17 cellular contexts compared by ENCODE assay signal in genomic region chr1:1215266-1215676, GRCh38. TPM values are rescaled to one million over a fixed set of nuclear protein-coding genes. Genes with fewer than 3 reads are reported as not detected.
DNase-seq lines count a peak whose midpoint lies in the region; ATAC-seq, FAIRE-seq and TF ChIP-seq lines count a peak whose summit lies in the region.
"Had no signal": no experiment of that assay in that cellular context is flagged by ENCODE, and none has a peak within 500 bp of the region (broad histone marks: within the 10 kb centered on the region; RNA-seq: fewer than 3 reads in every experiment).

No MANE protein-coding gene starts in this region.

- no peak for DNase-seq in activated CD4-positive, alpha-beta T cell treated with anti-CD3 and anti-CD28 coated beads, Interleukin-2, amount 10 ng/mL, durations not matched to agents 7 days and 5 days
- DNase-seq in activated CD4-positive, alpha-beta T cell treated with anti-CD3 and anti-CD28 coated beads, Interleukin-2, amount 50 U/mL, for 4 hours, result no peak
- DNase-seq in GM12891 (ENCODE audit: insufficient read length, low spot score) (no peak), natural killer cell (no peak), tibial artery (no peak), SHP77 treated with DMSO at 0.1 percent for 48 hours (lab: John Stamatoyannopoulos, UW) (no peak)
- peak; percentile 48 for DNase-seq in activated T-helper 9 cell treated with anti-CD3 and anti-CD28 coated beads, Interleukin-2, amount 50 U/mL, for 16 hours (ENCODE audit: low read depth)
- DNase-seq: amygdala, COR-L47, ovary, SIG-M5, thyroid gland had no signal

- no peak for ATAC-seq in natural killer cell
- no peak for ATAC-seq in GM19395 (IDR thresholded peaks at IDR 0.05; ENCODE audit: unreplicated experiment)
- ATAC-seq: HCT116 had no signal

- H3K27me3 Mint-ChIP-seq in activated CD4-positive, alpha-beta T cell treated with anti-CD3 and anti-CD28 coated beads, Interleukin-2, amount 10 ng/mL, durations not matched to agents 7 days and 5 days, result no peaks in the 10 kb centered on the region
- H3K27me3 Mint-ChIP-seq in natural killer cell (ENCODE audit: low read depth in 2 of 2), result no peaks in the 10 kb centered on the region

- TF ChIP-seq POLR2A in GM12891 (IDR thresholded peaks at IDR 0.05; ENCODE audit: low read depth, low read length), result no peak

- intact Hi-C loops in natural killer cell (cut with micrococcal nuclease) (loop anchor here (2.0 kb wide), 1 partner anchor 16 kb away; no protein-coding TSS in a partner anchor), tibial artery (cut with DNase I; ENCODE audit: low total_unique reads) (no loop called here)

- TF ChIP-seq CTCF in natural killer cell (IDR thresholded peaks at IDR 0.05) (no peak), tibial artery (IDR thresholded peaks at IDR 0.05) (no peak)

- H3K4me3 ChIP-seq in tibial artery, result no peak overlapping the region
- H3K4me3 ChIP-seq: ovary, skin epidermis, thyroid gland had no signal

- peaks cover 23 to 50% (median 41%) of the 10 kb centered on the region in 3 donors for H3K36me3 ChIP-seq in tibial artery
- H3K36me3 ChIP-seq: ovary had no signal

- peak overlapping the region; percentile 76 for H3K27ac Mint-ChIP-seq in activated CD4-positive, alpha-beta T cell treated with anti-CD3 and anti-CD28 coated beads, Interleukin-2, amount 10 ng/mL, durations not matched to agents 7 days and 5 days
- peak overlapping the region; percentile 98 to 99 for H3K27ac Mint-ChIP-seq in natural killer cell

- CTCF ChIA-PET in activated CD4-positive, alpha-beta T cell treated with anti-CD3 and anti-CD28 coated beads, Interleukin-2, amount 10 ng/mL, durations not matched to agents 7 days and 5 days (lab: Charles Lee), result interaction anchor here (0.9 to 1.4 kb wide), 3 partner anchors 10 to 980 kb away, joined by 3 to 6 read pairs (median 3); partner anchors contain the start of gene FAAP20

- H3K36me3 Mint-ChIP-seq in activated CD4-positive, alpha-beta T cell treated with anti-CD3 and anti-CD28 coated beads, Interleukin-2, amount 10 ng/mL, durations not matched to agents 7 days and 5 days (ENCODE audit: low read depth), result peaks cover 19% of the 10 kb centered on the region
- H3K36me3 Mint-ChIP-seq in natural killer cell, result no peaks in the 10 kb centered on the region

- H3K27ac ChIP-seq in tibial artery, result no peak overlapping the region
- H3K27ac ChIP-seq: ovary, thyroid gland had no signal

- FAIRE-seq in GM12891 (lab: Jason Lieb, UNC), result no peak
- FAIRE-seq: A204.1, islet of Langerhans had no signal

- peaks cover 0 to 2% of the 10 kb centered on the region in 2 donors for H3K27me3 ChIP-seq in tibial artery
- H3K27me3 ChIP-seq: ovary, thyroid gland had no signal

- H3K4me3 Mint-ChIP-seq in activated CD4-positive, alpha-beta T cell treated with anti-CD3 and anti-CD28 coated beads, Interleukin-2, amount 10 ng/mL, durations not matched to agents 7 days and 5 days, result peak overlapping the region; percentile 34
- peak overlapping the region; percentile 37 for H3K4me3 Mint-ChIP-seq in natural killer cell

- POLR2A ChIA-PET in activated CD4-positive, alpha-beta T cell treated with anti-CD3 and anti-CD28 coated beads, Interleukin-2, amount 10 ng/mL, durations not matched to agents 7 days and 5 days (lab: Charles Lee), result no interaction called here

- H3K9me3 Mint-ChIP-seq in activated CD4-positive, alpha-beta T cell treated with anti-CD3 and anti-CD28 coated beads, Interleukin-2, amount 10 ng/mL, durations not matched to agents 7 days and 5 days, result no peaks in the 10 kb centered on the region
- no peaks in the 10 kb centered on the region for H3K9me3 Mint-ChIP-seq in natural killer cell

- no peaks in the 10 kb centered on the region for H3K4me1 ChIP-seq in tibial artery
- H3K4me1 ChIP-seq: thyroid gland had no signal

- H3K4me1 Mint-ChIP-seq in activated CD4-positive, alpha-beta T cell treated with anti-CD3 and anti-CD28 coated beads, Interleukin-2, amount 10 ng/mL, durations not matched to agents 7 days and 5 days, result peaks cover 41% of the 10 kb centered on the region
- H3K4me1 Mint-ChIP-seq in natural killer cell, result peaks cover 9 to 55% of the 10 kb centered on the region in 2 donors

- H3K9me3 ChIP-seq in tibial artery, result no peaks in the 10 kb centered on the region
- H3K9me3 ChIP-seq: ovary, thyroid gland had no signal

TF ChIP-seq in GM12891, 5 proteins besides CTCF, POLR2A, EP300 and RAD21:
- TF ChIP-seq PAX5 (IDR thresholded peaks at IDR 0.05; ENCODE audit: insufficient read depth, low read length, severe bottlenecking), result no peak
- no peak for TF ChIP-seq POU2F2 (IDR thresholded peaks at IDR 0.05; ENCODE audit: low read depth, low read length)
- TF ChIP-seq TAF1 (IDR thresholded peaks at IDR 0.05; ENCODE audit: low read depth, low read length), result no peak
- TF ChIP-seq POLR2AphosphoS5 (IDR thresholded peaks at IDR 0.05; ENCODE audit: low read depth, low read length), result 0 out of 2 replicates have a peak, but pooled peaks have one; percentile 9
- no peak for TF ChIP-seq SPI1 (IDR thresholded peaks at IDR 0.05; ENCODE audit: low read depth, low read length)
TF ChIP-seq in GM12891: peak in this region for 1.

RNA-seq across cellular contexts. Expression of gene TNFRSF4, which starts 1.3 kb away (rescaled TPM):
- total RNA-seq in activated CD4-positive, alpha-beta T cell treated with anti-CD3 and anti-CD28 coated beads, Interleukin-2, amount 10 ng/mL, durations not matched to agents 7 days and 5 days, result 10 to 100 TPM; 44.1 to 52.8 TPM
- polyA plus RNA-seq in GM12891 (2012; ENCODE audit: low read depth, missing spikeins), result 13.1 TPM
- 10 to 100 TPM; 14.3 to 26.5 (median 15.7) TPM for total RNA-seq in natural killer cell

RNA-seq across cellular contexts. Expression of gene TNFRSF18, which starts 8.9 kb away (rescaled TPM):
- total RNA-seq in activated CD4-positive, alpha-beta T cell treated with anti-CD3 and anti-CD28 coated beads, Interleukin-2, amount 10 ng/mL, durations not matched to agents 7 days and 5 days, result 10 to 100 TPM; 26.0 to 33.9 TPM
- 13.1 TPM for polyA plus RNA-seq in GM12891 (2012; ENCODE audit: low read depth, missing spikeins)
- total RNA-seq in natural killer cell, result 10 to 100 TPM; 40.3 to 81.9 (median 54.7) TPM

RNA-seq across cellular contexts. Expression of gene SDF4, which starts 16.5 kb away (rescaled TPM):
- 10 to 100 TPM; 81.7 to 91.4 TPM for total RNA-seq in activated CD4-positive, alpha-beta T cell treated with anti-CD3 and anti-CD28 coated beads, Interleukin-2, amount 10 ng/mL, durations not matched to agents 7 days and 5 days
- polyA plus RNA-seq in GM12891 (2012; ENCODE audit: low read depth, missing spikeins), result 46.8 TPM
- 100 to 1,000 TPM; 176 to 211 (median 184) TPM for total RNA-seq in natural killer cell

RNA-seq across cellular contexts. Expression of gene B3GALT6, which starts 16.8 kb away (rescaled TPM):
- 10 to 100 TPM; 15.8 to 19.2 TPM for total RNA-seq in activated CD4-positive, alpha-beta T cell treated with anti-CD3 and anti-CD28 coated beads, Interleukin-2, amount 10 ng/mL, durations not matched to agents 7 days and 5 days
- polyA plus RNA-seq in GM12891 (2012; ENCODE audit: low read depth, missing spikeins), result 5.0 TPM
- total RNA-seq in natural killer cell, result 10 to 100 TPM; 13.7 to 16.5 (median 16.3) TPM

RNA-seq across cellular contexts. Expression of gene C1QTNF12, which starts 31.3 kb away (rescaled TPM):
- total RNA-seq in activated CD4-positive, alpha-beta T cell treated with anti-CD3 and anti-CD28 coated beads, Interleukin-2, amount 10 ng/mL, durations not matched to agents 7 days and 5 days, result 1 to 10 TPM; 1.2 to 1.4 TPM
- 0.81 TPM for polyA plus RNA-seq in GM12891 (2012; ENCODE audit: low read depth, missing spikeins)
- 1 to 10 TPM; 2.6 to 4.1 (median 4.1) TPM for total RNA-seq in natural killer cell
